In genomic region chr13:40503966-40504591, GRCh38 we compare ENCODE assay signal across 9 cellular contexts.
DNase-seq lines count a peak whose midpoint lies in the region; ATAC-seq and TF ChIP-seq lines count a peak whose summit lies in the region.
"Had no signal": no experiment of that assay in that cellular context is flagged by ENCODE, and none has a peak within 500 bp of the region (broad histone marks: within the 10 kb centered on the region; RNA-seq: fewer than 3 reads in every experiment).

No MANE protein-coding gene starts in this region.

- peak overlapping the region; percentile 21 for H2AFZ ChIP-seq in osteoblast (ENCODE audit: low read length)

- H3K4me1 ChIP-seq in SJSA1 (replicated peaks) (peaks cover 43% of the 10 kb centered on the region), osteoblast (ENCODE audit: insufficient read depth, low read length) (peaks cover 25% of the 10 kb centered on the region)
- peaks cover 0 to 36% of the 10 kb centered on the region in 2 donors for H3K4me1 ChIP-seq in naive thymus-derived CD4-positive, alpha-beta T cell (ENCODE audit: control insufficient read depth in 2 of 2, insufficient read depth in 2 of 2, low read length in 2 of 2)

- H3K27me3 Mint-ChIP-seq in naive thymus-derived CD4-positive, alpha-beta T cell = no peaks in the 10 kb centered on the region
- H3K27me3 Mint-ChIP-seq: naive B cell had no signal

- peaks cover 0 to 7% (median 0%) of the 10 kb centered on the region in 11 donors for H3K9me3 Mint-ChIP-seq in naive thymus-derived CD4-positive, alpha-beta T cell

- H3K27ac ChIP-seq in SJSA1 (peak overlapping the region; percentile 84), osteoblast (ENCODE audit: low read depth, low read length) (peak overlapping the region; percentile 67)
- H3K27ac ChIP-seq in naive thymus-derived CD4-positive, alpha-beta T cell (ENCODE audit: low read depth, low read length) = no peak overlapping the region

- no peaks in the 10 kb centered on the region for H3K9me3 ChIP-seq in SJSA1 (replicated peaks)
- H3K9me3 ChIP-seq in osteoblast (ENCODE audit: low read depth, low read length) = no peaks in the 10 kb centered on the region
- H3K9me3 ChIP-seq in naive thymus-derived CD4-positive, alpha-beta T cell (ENCODE audit: control insufficient read depth in 2 of 3, low read length in 3 of 3) = no peaks in the 10 kb centered on the region

- peak; percentile 86 for DNase-seq in EL
- peak; percentile 86 to 90 for DNase-seq in SJSA1 (ENCODE audit: low read depth in 1 of 2, low spot score in 2 of 2)
- peak; percentile 98 for DNase-seq in fibroblast of pulmonary artery (ENCODE audit: low read depth)
- peak; percentile 88 for DNase-seq in osteoblast (ENCODE audit: insufficient read length, low spot score, missing footprints)
- no peak for DNase-seq in naive thymus-derived CD4-positive, alpha-beta T cell
- DNase-seq in DMS153 treated with DMSO at 0.1 percent for 48 hours (lab: John Stamatoyannopoulos, UW; ENCODE audit: unreplicated experiment) = no peak
- no peak for DNase-seq in GM13976 (ENCODE audit: low spot score)
- DNase-seq: naive B cell had no signal

- POLR2A ChIA-PET in naive thymus-derived CD4-positive, alpha-beta T cell (lab: Charles Lee) = interaction anchor here (1.5 kb wide), 1 partner anchor 10 kb away, joined by 5 read pairs; no protein-coding TSS in a partner anchor

- in situ Hi-C loops in GM13976 (cut with MboI; ENCODE audit: low sequenced_read_pairs, unreplicated experiment) = no loop called here

- ATAC-seq in HG02798 (IDR thresholded peaks at IDR 0.05; ENCODE audit: poor library complexity, unreplicated experiment) = no peak
- ATAC-seq in naive thymus-derived CD4-positive, alpha-beta T cell = no peak

- H3K4me3 Mint-ChIP-seq in naive thymus-derived CD4-positive, alpha-beta T cell = no peak overlapping the region

- H3K36me3 Mint-ChIP-seq in naive thymus-derived CD4-positive, alpha-beta T cell = peaks cover 0 to 4% (median 0%) of the 10 kb centered on the region in 5 donors

- CTCF ChIA-PET in naive thymus-derived CD4-positive, alpha-beta T cell (lab: Charles Lee) = no interaction called here

- H3K27ac Mint-ChIP-seq in naive thymus-derived CD4-positive, alpha-beta T cell = peak overlapping the region in 1 of 9 donors; percentile 27

- peaks cover 20 to 76% (median 49%) of the 10 kb centered on the region in 7 donors for H3K4me1 Mint-ChIP-seq in naive thymus-derived CD4-positive, alpha-beta T cell

- H3K79me2 ChIP-seq in osteoblast (ENCODE audit: insufficient read depth, low read length) = no peaks in the 10 kb centered on the region

- no peak for TF ChIP-seq CTCF in fibroblast of pulmonary artery (IDR thresholded peaks at IDR 0.05; ENCODE audit: low read length, missing control alignments)
- no peak for TF ChIP-seq CTCF in osteoblast (IDR thresholded peaks at IDR 0.05; ENCODE audit: extremely low read depth, low read depth, low read length)
- TF ChIP-seq CTCF in GM13976 (IDR thresholded peaks at IDR 0.05; ENCODE audit: borderline replicate concordance, control extremely low read depth, extremely low read depth, insufficient read depth, missing control alignments) = no peak

- H3K36me3 ChIP-seq in SJSA1 (no peaks in the 10 kb centered on the region), osteoblast (ENCODE audit: insufficient read depth, low read length) (no peaks in the 10 kb centered on the region)
- H3K36me3 ChIP-seq in naive thymus-derived CD4-positive, alpha-beta T cell (ENCODE audit: control insufficient read depth in 2 of 3, insufficient read depth in 3 of 3, low read length in 3 of 3) = no peaks in the 10 kb centered on the region

- intact Hi-C loops in naive thymus-derived CD4-positive, alpha-beta T cell (cut with micrococcal nuclease) = no loop called here

- peak overlapping the region; percentile 32 for H3K4me2 ChIP-seq in osteoblast (ENCODE audit: insufficient read depth, low read length)

- H3K27me3 ChIP-seq in SJSA1 (replicated peaks) (no peaks in the 10 kb centered on the region), osteoblast (ENCODE audit: insufficient read depth, low read length) (no peaks in the 10 kb centered on the region)
- H3K27me3 ChIP-seq in naive thymus-derived CD4-positive, alpha-beta T cell (ENCODE audit: control insufficient read depth in 2 of 2, insufficient read depth in 2 of 2, low read length in 2 of 2) = no peaks in the 10 kb centered on the region

- no peaks in the 10 kb centered on the region for H4K20me1 ChIP-seq in osteoblast (ENCODE audit: insufficient read depth, low read length)

- H3K4me3 ChIP-seq in SJSA1 = no peak overlapping the region
- H3K4me3 ChIP-seq in fibroblast of pulmonary artery (replicated peaks; ENCODE audit: low read depth, low read length) = no peak overlapping the region
- H3K4me3 ChIP-seq in osteoblast (ENCODE audit: insufficient read depth, low read length) = no peak overlapping the region
- H3K4me3 ChIP-seq in naive thymus-derived CD4-positive, alpha-beta T cell (ENCODE audit: low read length) = no peak overlapping the region

Comparison
In these comparisons a context has a peak if more than half of its experiments do, and no peak if none do; other contexts are left out.
1. DNase-seq: peak in EL (single experiment), SJSA1 (2 of 2), fibroblast of pulmonary artery (single experiment) and osteoblast (single experiment); none in naive thymus-derived CD4-positive, alpha-beta T cell (0 of 9), DMS153 treated with DMSO at 0.1 percent for 48 hours (single experiment) and GM13976 (single experiment).